ENCODE assay signal across 8 cellular contexts in genomic region chr22:22720201-22720723, GRCh38.
A peak's percentile ranks its signal among the peaks of the same experiment; 100 is the strongest.
DNase-seq lines count a peak whose midpoint lies in the region; ATAC-seq, FAIRE-seq and TF ChIP-seq lines count a peak whose summit lies in the region.

No MANE protein-coding gene starts in this region.

- H3K27me3 ChIP-seq in right atrium auricular region (no peaks in the 10 kb centered on the region), cardiac muscle cell (no peaks in the 10 kb centered on the region), small intestine (ENCODE audit: control insufficient read depth in 2 of 2, insufficient read depth in 2 of 2, low read length in 2 of 2) (no peaks in the 10 kb centered on the region)

- H3K4me3 ChIP-seq in right atrium auricular region = no peak overlapping the region
- H3K4me3 ChIP-seq in cardiac muscle cell = no peak overlapping the region
- no peak overlapping the region for H3K4me3 ChIP-seq in small intestine (ENCODE audit: low read depth in 1 of 2, low read length in 2 of 2)

- H3K4me1 Mint-ChIP-seq in activated T-cell treated with anti-CD3 and anti-CD28 coated beads, Interleukin-2, amount 50 U/mL, for 4 hours (ENCODE audit: low read depth) = peaks cover 24% of the 10 kb centered on the region

- WGBS in small intestine, 3 donors = 28 to 34% (median 32%) methylated on average over 3 of the region's 3 CpGs

- DNase-seq in Right ventricle myocardium superior (no peak), right atrium auricular region (ENCODE audit: low spot score) (no peak), NCI-H748 treated with DMSO at 0.1 percent for 48 hours (lab: John Stamatoyannopoulos, UW) (peak; percentile 6), cardiac muscle cell (ENCODE audit: low read depth in 1 of 2, low spot score in 1 of 2) (peak in 1 of 2 donors; percentile 75), small intestine (peak; percentile 61)
- DNase-seq in activated T-cell treated with anti-CD3 and anti-CD28 coated beads, Interleukin-2, amount 50 U/mL, for 4 hours = no peak
- DNase-seq in activated CD4-positive, CD25-positive, alpha-beta regulatory T cell treated with anti-CD3 and anti-CD28 coated beads, Interleukin-2, amount 50 U/mL, for 72 hours = no peak

- peaks cover 3% of the 10 kb centered on the region for H3K27me3 Mint-ChIP-seq in activated T-cell treated with anti-CD3 and anti-CD28 coated beads, Interleukin-2, amount 50 U/mL, for 4 hours (ENCODE audit: low read depth)

- H3K36me3 Mint-ChIP-seq in activated T-cell treated with anti-CD3 and anti-CD28 coated beads, Interleukin-2, amount 50 U/mL, for 4 hours (ENCODE audit: insufficient read depth) = no peaks in the 10 kb centered on the region

- H3K36me3 ChIP-seq in right atrium auricular region = no peaks in the 10 kb centered on the region
- no peaks in the 10 kb centered on the region for H3K36me3 ChIP-seq in cardiac muscle cell
- no peaks in the 10 kb centered on the region for H3K36me3 ChIP-seq in small intestine (ENCODE audit: control insufficient read depth in 2 of 2, insufficient read depth in 2 of 2, low read length in 2 of 2)

- no peaks in the 10 kb centered on the region for H3K9me3 Mint-ChIP-seq in activated T-cell treated with anti-CD3 and anti-CD28 coated beads, Interleukin-2, amount 50 U/mL, for 4 hours

- intact Hi-C loops in Right ventricle myocardium superior (cut with DNase I) = no loop called here

- H3K9me3 ChIP-seq in right atrium auricular region (no peaks in the 10 kb centered on the region), cardiac muscle cell (ENCODE audit: low read depth) (no peaks in the 10 kb centered on the region), small intestine (ENCODE audit: control insufficient read depth, low read depth) (no peaks in the 10 kb centered on the region)

- H3K27ac ChIP-seq in right atrium auricular region = no peak overlapping the region
- no peak overlapping the region for H3K27ac ChIP-seq in cardiac muscle cell
- H3K27ac ChIP-seq in small intestine (ENCODE audit: low read depth in 1 of 2, low read length in 1 of 2) = peak overlapping the region; percentile 38 to 85

- H3K4me1 ChIP-seq in right atrium auricular region = no peaks in the 10 kb centered on the region
- no peaks in the 10 kb centered on the region for H3K4me1 ChIP-seq in cardiac muscle cell (ENCODE audit: low read depth)
- no peaks in the 10 kb centered on the region for H3K4me1 ChIP-seq in small intestine (ENCODE audit: control insufficient read depth in 2 of 2, insufficient read depth in 1 of 2, low read depth in 1 of 2, low read length in 1 of 2)

- TF ChIP-seq CTCF in right atrium auricular region (IDR thresholded peaks at IDR 0.05) (peak in 1 of 2 donors; percentile 43), cardiac muscle cell (IDR thresholded peaks at IDR 0.05; ENCODE audit: low read depth, low read length) (peak; percentile 79)

- H3K4me3 Mint-ChIP-seq in activated T-cell treated with anti-CD3 and anti-CD28 coated beads, Interleukin-2, amount 50 U/mL, for 4 hours = no peak overlapping the region

- ATAC-seq in Right ventricle myocardium superior (ENCODE audit: poor library complexity) (peak; percentile 57), HG02840 (IDR thresholded peaks at IDR 0.05; ENCODE audit: low FRiP score, unreplicated experiment) (peak; percentile 55)
- ATAC-seq in activated T-cell treated with anti-CD3 and anti-CD28 coated beads, Interleukin-2, amount 50 U/mL, for 4 hours = peak; percentile 27 to 41

- FAIRE-seq in small intestine (lab: Jason Lieb, UNC) = no peak

Comparison
In these comparisons a context has a peak if more than half of its experiments do, and no peak if none do; other contexts are left out.
1. DNase-seq: peak in NCI-H748 treated with DMSO at 0.1 percent for 48 hours (single experiment) and small intestine (single experiment); none in Right ventricle myocardium superior (single experiment), right atrium auricular region (single experiment), activated T-cell treated with anti-CD3 and anti-CD28 coated beads, Interleukin-2, amount 50 U/mL, for 4 hours (single experiment) and activated CD4-positive, CD25-positive, alpha-beta regulatory T cell treated with anti-CD3 and anti-CD28 coated beads, Interleukin-2, amount 50 U/mL, for 72 hours (single experiment).
2. H3K27ac ChIP-seq: peak in small intestine (2 of 2); none in right atrium auricular region (0 of 2) and cardiac muscle cell (single experiment).
3. Peak in every context shown above with its lines, with median percentiles within 50 percentile points of each other: ATAC-seq.